Comparison of ENCODE assay signal across 8 cellular contexts in genomic region chr12:124545508-124546418, GRCh38. TPM values are rescaled to one million over a fixed set of nuclear protein-coding genes. Genes with fewer than 3 reads are reported as not detected.
DNase-seq lines count a peak whose midpoint lies in the region; ATAC-seq and TF ChIP-seq lines count a peak whose summit lies in the region.

No MANE protein-coding gene starts in this region.

- no peak for TF ChIP-seq CTCF in GM12865 (IDR thresholded peaks at IDR 0.05; ENCODE audit: insufficient read depth, low read depth, low read length, missing control alignments)

- DNase-seq in GM12865 (ENCODE audit: low read depth): peak; percentile 95
- DNase-seq in activated naive CD4-positive, alpha-beta T cell treated with anti-CD3 and anti-CD28 coated beads, Interleukin-2, amount 50 U/mL, for 72 hours (ENCODE audit: low spot score in 2 of 2): peak; percentile 63 to 83
- DNase-seq in G401 (ENCODE audit: low spot score): no peak
- no peak for DNase-seq in NCI-H128 (lab: John Stamatoyannopoulos, UW; ENCODE audit: unreplicated experiment)
- DNase-seq in inferior parietal cortex (ENCODE audit: extremely low spot score): no peak

- H3K9me3 ChIP-seq in HUES64 (ENCODE audit: insufficient read depth, low read depth, low read length) (no peaks in the 10 kb centered on the region), skeletal muscle satellite cell (replicated peaks; ENCODE audit: low read length) (no peaks in the 10 kb centered on the region)

- in situ Hi-C loops in G401 (cut with HindIII; ENCODE audit: low sequenced_read_pairs): no loop called here

- H3K9me3 Mint-ChIP-seq in activated naive CD4-positive, alpha-beta T cell treated with anti-CD3 and anti-CD28 coated beads, Interleukin-2, amount 50 U/mL, for 72 hours: no peaks in the 10 kb centered on the region

- no peaks in the 10 kb centered on the region for H3K36me3 Mint-ChIP-seq in activated naive CD4-positive, alpha-beta T cell treated with anti-CD3 and anti-CD28 coated beads, Interleukin-2, amount 50 U/mL, for 72 hours

- H3K27ac ChIP-seq in HUES64 (ENCODE audit: low read depth, low read length): 0 out of 2 replicates have a peak overlapping the region, but pooled peaks have one; percentile 18

- 84% methylated on average over 26 of the region's 26 CpGs for WGBS in HUES64

- H3K9ac ChIP-seq in HUES64 (ENCODE audit: low read depth, low read length) (no peak overlapping the region; the same call in 1 of the 2 replicates), skeletal muscle satellite cell (ENCODE audit: low read depth, low read length) (no peak overlapping the region)

- peak; percentile 82 for ATAC-seq in GM21619 (IDR thresholded peaks at IDR 0.05; ENCODE audit: unreplicated experiment)
- ATAC-seq in activated naive CD4-positive, alpha-beta T cell treated with anti-CD3 and anti-CD28 coated beads, Interleukin-2, amount 50 U/mL, for 72 hours: peak; percentile 88 to 92

- H3K4me1 ChIP-seq in HUES64 (ENCODE audit: insufficient read depth, low read length): peaks cover 32% of the 10 kb centered on the region
- peaks cover 59% of the 10 kb centered on the region for H3K4me1 ChIP-seq in skeletal muscle satellite cell (ENCODE audit: control insufficient read depth, insufficient read depth, low read length)

- H3K4me3 ChIP-seq in GM12865 (ENCODE audit: low read depth, low read length): peak overlapping the region; percentile 54
- H3K4me3 ChIP-seq in HUES64 (ENCODE audit: low read length): no peak overlapping the region
- H3K4me3 ChIP-seq in skeletal muscle satellite cell (ENCODE audit: low read length): no peak overlapping the region

- H3K27ac Mint-ChIP-seq in activated naive CD4-positive, alpha-beta T cell treated with anti-CD3 and anti-CD28 coated beads, Interleukin-2, amount 50 U/mL, for 72 hours: peak overlapping the region in 1 of 2 donors; percentile 65

- H3K27me3 ChIP-seq in HUES64 (ENCODE audit: insufficient read depth, low read length) (no peaks in the 10 kb centered on the region), skeletal muscle satellite cell (ENCODE audit: control insufficient read depth, insufficient read depth, low read length) (no peaks in the 10 kb centered on the region)

- H3K4me2 ChIP-seq in skeletal muscle satellite cell (ENCODE audit: low read length): peak overlapping the region; percentile 3

- no peaks in the 10 kb centered on the region for H3K36me3 ChIP-seq in HUES64 (ENCODE audit: insufficient read depth, low read length)
- no peaks in the 10 kb centered on the region for H3K36me3 ChIP-seq in skeletal muscle satellite cell (ENCODE audit: insufficient read depth, low read length)

RNA-seq across cellular contexts. Expression of gene NCOR2, which starts 21.6 kb away (rescaled TPM):
- 103 TPM for polyA plus RNA-seq in HUES64 (2013, experiment 1 of 2)
- polyA plus RNA-seq in HUES64 (2013, experiment 2 of 2): 118 TPM
- 100 to 1,000 TPM in 1 of 2 donors, 10 to 100 TPM in 1; 66.8 to 125 TPM for total RNA-seq in activated naive CD4-positive, alpha-beta T cell treated with anti-CD3 and anti-CD28 coated beads, Interleukin-2, amount 50 U/mL, for 72 hours
- 46.6 and 66.2 TPM in 2 replicates for total RNA-seq in skeletal muscle satellite cell (2012; rRNA removed)
- total RNA-seq in G401 (2014; rRNA removed; shearing (Covaris generic)): 17.3 and 19.0 TPM in 2 replicates

Comparison
In these comparisons a context has a peak if more than half of its experiments do, and no peak if none do; other contexts are left out.
1. DNase-seq: peak in GM12865 (single experiment) and activated naive CD4-positive, alpha-beta T cell treated with anti-CD3 and anti-CD28 coated beads, Interleukin-2, amount 50 U/mL, for 72 hours (2 of 2); none in G401 (single experiment), NCI-H128 (single experiment) and inferior parietal cortex (single experiment).